25 cellular contexts compared by ENCODE assay signal in genomic region chr1:37243368-37244082, GRCh38.
"Had no signal": no experiment of that assay in that cellular context is flagged by ENCODE, and none has a peak within 500 bp of the region (broad histone marks: within the 10 kb centered on the region; RNA-seq: fewer than 3 reads in every experiment).

No MANE protein-coding gene starts in this region.

- H3K4me3 Mint-ChIP-seq: memory B cell, mesothelial cell of epicardium, natural killer cell, neural crest cell had no signal

- H3K4me3 ChIP-seq: esophagus squamous epithelium, gastroesophageal sphincter, left ventricle myocardium inferior, lower lobe of right lung, pancreas, stomach, thoracic aorta, transverse colon had no signal

- H3K9me3 Mint-ChIP-seq: memory B cell, mesothelial cell of epicardium, natural killer cell, neural crest cell had no signal

- H3K36me3 ChIP-seq: esophagus squamous epithelium, gastroesophageal sphincter, left ventricle myocardium inferior, lower lobe of right lung, pancreas, stomach, thoracic aorta, transverse colon had no signal

- H3K4me1 ChIP-seq: esophagus squamous epithelium, gastroesophageal sphincter, left ventricle myocardium inferior, lower lobe of right lung, pancreas, stomach, transverse colon had no signal

- ATAC-seq: gastroesophageal sphincter, left cardiac atrium, lower lobe of right lung, natural killer cell, pancreas, right cardiac atrium had no signal

- DNase-seq: effector memory CD4-positive, alpha-beta T cell; esophagus squamous epithelium; foreskin fibroblast; glutamatergic neuron; kidney; left cardiac atrium; left ventricle myocardium inferior; lower lobe of right lung; natural killer cell; occipital lobe; pancreas; right cardiac atrium; small intestine; stimulated activated CD4-positive, alpha-beta T cell treated with anti-CD3 and anti-CD28 coated beads, Interleukin-12 subunit alpha, Interleukin-12 subunit beta, amount 100 ng/mL, for 4 hours; stimulated activated naive CD4-positive, alpha-beta T cell; stomach; substantia nigra; transverse colon had no signal

- H3K9me3 ChIP-seq: esophagus squamous epithelium, gastroesophageal sphincter, left ventricle myocardium inferior, lower lobe of right lung, pancreas, stomach, thoracic aorta, transverse colon had no signal

- H3K27ac Mint-ChIP-seq: memory B cell, mesothelial cell of epicardium, natural killer cell, progenitor cell of endocrine pancreas had no signal

- H3K4me1 Mint-ChIP-seq: mesothelial cell of epicardium, natural killer cell had no signal

- H3K36me3 Mint-ChIP-seq: memory B cell, mesothelial cell of epicardium, natural killer cell had no signal

- H3K27me3 ChIP-seq: pancreas had no signal

- H3K27ac ChIP-seq: epithelial cell of prostate, esophagus squamous epithelium, gastroesophageal sphincter, left ventricle myocardium inferior, lower lobe of right lung, pancreas, stomach, thoracic aorta, transverse colon had no signal
